In the genomic region with DNA sequence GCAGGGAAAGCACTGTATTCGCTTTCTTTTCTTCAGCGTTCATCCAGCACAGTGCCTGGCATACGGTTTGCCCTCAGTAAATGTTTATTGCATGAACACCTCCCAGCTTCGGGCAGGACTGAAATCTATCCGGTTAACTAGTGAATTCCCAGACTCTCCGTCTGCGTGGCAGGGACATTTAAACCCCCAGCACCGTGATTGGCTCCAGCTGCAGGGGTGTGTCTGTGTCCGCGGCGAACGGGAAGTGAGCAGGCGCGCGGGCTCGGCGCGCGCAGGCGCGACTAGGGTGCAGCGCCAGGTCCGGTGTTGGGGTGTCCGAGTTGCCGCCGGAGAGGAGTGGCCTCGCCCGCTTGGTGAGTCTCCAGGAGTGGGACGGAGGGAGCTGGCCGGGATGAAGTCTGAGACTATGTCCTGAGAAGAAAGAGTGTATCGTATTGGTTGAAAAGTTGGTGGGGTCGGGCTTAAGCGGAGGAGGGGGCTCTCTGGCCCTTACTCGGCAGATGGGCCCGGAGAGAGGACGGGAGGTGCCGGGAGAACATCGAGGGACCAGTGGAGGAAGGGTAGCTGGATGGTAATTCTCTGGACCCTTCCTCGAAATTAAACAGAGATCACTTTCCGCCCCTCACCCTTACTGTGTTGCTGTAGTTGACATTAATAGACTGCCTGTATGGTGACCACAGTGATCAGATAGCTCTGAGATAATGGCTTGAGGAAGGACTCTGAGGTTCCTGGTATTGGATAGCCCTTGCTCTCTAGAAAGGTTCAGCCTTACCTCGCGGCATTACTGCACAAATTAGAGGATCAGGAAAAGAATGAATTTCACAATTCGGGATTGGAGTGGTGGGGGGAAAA, we compare ENCODE assay signal across 8 cellular contexts. TPM values are rescaled to one million over a fixed set of nuclear protein-coding genes. Genes with fewer than 3 reads are reported as not detected.
DNase-seq lines count a peak whose midpoint lies in the region; ATAC-seq, FAIRE-seq and TF ChIP-seq lines count a peak whose summit lies in the region.

A gene (plus strand): TSS at position 274 of the 852 bp plus-strand sequence. CDS start 16,213 bp downstream, outside the sequence.

- H3K4me3 Mint-ChIP-seq in T-helper 17 cell (peak within 1 kb of the TSS; percentile 100), progenitor cell of endocrine pancreas (ENCODE audit: low read depth) (peak within 1 kb of the TSS; percentile 100)

- peaks cover 76% of the 10 kb centered on the region for H3K4me1 ChIP-seq in left ventricle myocardium inferior
- peaks cover 67% of the 10 kb centered on the region for H3K4me1 ChIP-seq in upper lobe of right lung

- H3K36me3 ChIP-seq in left ventricle myocardium inferior (no peaks in the 10 kb centered on the region), upper lobe of right lung (no peaks in the 10 kb centered on the region)

- H3K4me3 ChIP-seq in left ventricle myocardium inferior (peak within 1 kb of the TSS; percentile 78), upper lobe of right lung (peak within 1 kb of the TSS; percentile 86)

- TF ChIP-seq POLR2A in GM12892 (IDR thresholded peaks at IDR 0.05; ENCODE audit: low read depth, low read length), result peak; percentile 73

- FAIRE-seq in GM12892 (lab: Jason Lieb, UNC), result peak; percentile 90

- TF ChIP-seq CTCF in left ventricle myocardium inferior (IDR thresholded peaks at IDR 0.05; ENCODE audit: borderline replicate concordance), result no peak
- no peak for TF ChIP-seq CTCF in progenitor cell of endocrine pancreas (IDR thresholded peaks at IDR 0.05; ENCODE audit: unreplicated experiment)
- TF ChIP-seq CTCF in upper lobe of right lung (IDR thresholded peaks at IDR 0.05), result no peak

- peak; percentile 73 for ATAC-seq in HG02884 (IDR thresholded peaks at IDR 0.05; ENCODE audit: unreplicated experiment)
- peak; percentile 93 for ATAC-seq in T-helper 17 cell
- ATAC-seq in upper lobe of right lung, result peak; percentile 97

- H3K27me3 Mint-ChIP-seq in T-helper 17 cell (no peaks in the 10 kb centered on the region), progenitor cell of endocrine pancreas (no peaks in the 10 kb centered on the region)

- H3K27ac Mint-ChIP-seq in T-helper 17 cell (peak within 1 kb of the TSS; percentile 97), progenitor cell of endocrine pancreas (peak within 1 kb of the TSS; percentile 98)

- H3K9me3 Mint-ChIP-seq in progenitor cell of endocrine pancreas (ENCODE audit: low read depth), result no peaks in the 10 kb centered on the region

- peak; percentile 90 for DNase-seq in GM12892 (ENCODE audit: insufficient read length)
- DNase-seq in NCI-H187 (lab: John Stamatoyannopoulos, UW), result peak; percentile 14 to 20
- DNase-seq in T-helper 17 cell, result peak; percentile 66 to 75 (median 75)
- DNase-seq in amygdala (lab: John Stamatoyannopoulos, UW), result peak; percentile 12 to 95 (median 87)
- DNase-seq in left ventricle myocardium inferior, result peak; percentile 93
- peak; percentile 81 for DNase-seq in progenitor cell of endocrine pancreas (ENCODE audit: low spot score, unreplicated experiment)
- DNase-seq in upper lobe of right lung, result peak; percentile 97

- H3K27me3 ChIP-seq in left ventricle myocardium inferior (ENCODE audit: low read depth), result no peaks in the 10 kb centered on the region
- no peaks in the 10 kb centered on the region for H3K27me3 ChIP-seq in upper lobe of right lung

- intact Hi-C loops in left ventricle myocardium inferior (cut with micrococcal nuclease), result no loop called here
- intact Hi-C loops in upper lobe of right lung (cut with DNase I), result no loop called here

- H3K36me3 Mint-ChIP-seq in T-helper 17 cell (ENCODE audit: low read depth) (peaks cover 8% of the 10 kb centered on the region), progenitor cell of endocrine pancreas (ENCODE audit: insufficient read depth) (no peaks in the 10 kb centered on the region)

- H3K9me3 ChIP-seq in T-helper 17 cell (ENCODE audit: control insufficient read depth, low read length, poor library complexity, severe bottlenecking) (no peaks in the 10 kb centered on the region), left ventricle myocardium inferior (replicated peaks) (no peaks in the 10 kb centered on the region), upper lobe of right lung (no peaks in the 10 kb centered on the region)

- H3K27ac ChIP-seq in left ventricle myocardium inferior (replicated peaks) (peak within 1 kb of the TSS; percentile 91), upper lobe of right lung (peak within 1 kb of the TSS; percentile 96)

- H3K4me1 Mint-ChIP-seq in T-helper 17 cell (peaks cover 50% of the 10 kb centered on the region), progenitor cell of endocrine pancreas (ENCODE audit: low read depth) (peaks cover 24% of the 10 kb centered on the region)

RNA-seq across cellular contexts. Expression of the gene that starts here (rescaled TPM):
- polyA plus RNA-seq in GM12892 (2012; ENCODE audit: missing spikeins), result 104 TPM
- total RNA-seq in T-helper 17 cell (10 to 100 TPM; 52.6 to 80.7 TPM), left ventricle myocardium inferior (34.1 TPM), progenitor cell of endocrine pancreas (57.4 and 67.4 TPM in 2 replicates), upper lobe of right lung (81.9 TPM)

Comparison
In these comparisons a context has a peak if more than half of its experiments do, and no peak if none do; other contexts are left out.
1. Peak in every context shown above with its lines: DNase-seq, ATAC-seq, H3K4me3 ChIP-seq and H3K27ac ChIP-seq.
2. DNase-seq: peak in every context shown above with its lines; median percentile 97 in upper lobe of right lung; 93 in left ventricle myocardium inferior; 90 in GM12892; 87 in amygdala; 81 in progenitor cell of endocrine pancreas; 75 in T-helper 17 cell; 17 in NCI-H187.